2 cellular contexts compared by ENCODE assay signal in genomic region chr10:101843032-101843991, GRCh38.
TF ChIP-seq lines count a peak whose summit lies in the region.

Gene KCNIP2 (minus strand): TSS chr10:101843800. CDS start chr10:101843568, 232 bp downstream.

TF ChIP-seq in WTC11, 78 proteins besides CTCF, POLR2A, EP300 and RAD21 (continued from another document and continues in another):
- TF ChIP-seq USF2 (CRISPR knock-in tag; IDR thresholded peaks at IDR 0.05) (no peak), NFYB (CRISPR knock-in tag; conservative IDR thresholded peaks at IDR 0.05; ENCODE audit: low read depth) (no peak), ZNF121 (CRISPR knock-in tag; IDR thresholded peaks at IDR 0.05) (no peak), NR2C2 (CRISPR knock-in tag; IDR thresholded peaks at IDR 0.05) (no peak), ATF6 (CRISPR knock-in tag; IDR thresholded peaks at IDR 0.05) (no peak), AFF4 (CRISPR knock-in tag; IDR thresholded peaks at IDR 0.05; ENCODE audit: borderline replicate concordance) (no peak), NR1H2 (CRISPR knock-in tag; IDR thresholded peaks at IDR 0.05) (no peak), RELA (CRISPR knock-in tag; IDR thresholded peaks at IDR 0.05; ENCODE audit: borderline replicate concordance) (no peak), MXD4 (CRISPR knock-in tag; IDR thresholded peaks at IDR 0.05; ENCODE audit: borderline replicate concordance) (no peak), MAX (CRISPR knock-in tag; IDR thresholded peaks at IDR 0.05) (0 out of 2 replicates have a peak, but pooled peaks have one; percentile 18), MLX (CRISPR knock-in tag; IDR thresholded peaks at IDR 0.05) (no peak), SP1 (CRISPR knock-in tag; conservative IDR thresholded peaks at IDR 0.05) (peak; percentile 34; the same call in 1 of the 2 replicates), NFE2L1 (CRISPR knock-in tag; IDR thresholded peaks at IDR 0.05) (no peak), TCF7 (CRISPR knock-in tag; IDR thresholded peaks at IDR 0.05; ENCODE audit: low read depth) (no peak), SMAD3 (CRISPR knock-in tag; IDR thresholded peaks at IDR 0.05; ENCODE audit: borderline replicate concordance) (no peak), CBFB (CRISPR knock-in tag; IDR thresholded peaks at IDR 0.05; ENCODE audit: low read depth) (0 out of 2 replicates have a peak, but pooled peaks have one; percentile 18)

TF ChIP-seq in HepG2, 621 proteins besides CTCF, POLR2A, EP300 and RAD21 (continued from another document):
- TF ChIP-seq ZNF687 (CRISPR knock-in tag; IDR thresholded peaks at IDR 0.05) = 0 out of 2 replicates have a peak, but pooled peaks have one; percentile 4
- 0 out of 2 replicates have a peak, but pooled peaks have one; percentile 59 for TF ChIP-seq ZBTB33 (CRISPR knock-in tag; IDR thresholded peaks at IDR 0.05)
- no peak for TF ChIP-seq GMEB2 (CRISPR knock-in tag; IDR thresholded peaks at IDR 0.05; ENCODE audit: low read depth)
- TF ChIP-seq UBTF (CRISPR knock-in tag; IDR thresholded peaks at IDR 0.05) = no peak
- TF ChIP-seq HNRNPK (IDR thresholded peaks at IDR 0.05; ENCODE audit: low read depth, low read length, poor library complexity, severe bottlenecking) = peak; percentile 13
